ENCODE assay signal across 15 cellular contexts in the genomic region with DNA sequence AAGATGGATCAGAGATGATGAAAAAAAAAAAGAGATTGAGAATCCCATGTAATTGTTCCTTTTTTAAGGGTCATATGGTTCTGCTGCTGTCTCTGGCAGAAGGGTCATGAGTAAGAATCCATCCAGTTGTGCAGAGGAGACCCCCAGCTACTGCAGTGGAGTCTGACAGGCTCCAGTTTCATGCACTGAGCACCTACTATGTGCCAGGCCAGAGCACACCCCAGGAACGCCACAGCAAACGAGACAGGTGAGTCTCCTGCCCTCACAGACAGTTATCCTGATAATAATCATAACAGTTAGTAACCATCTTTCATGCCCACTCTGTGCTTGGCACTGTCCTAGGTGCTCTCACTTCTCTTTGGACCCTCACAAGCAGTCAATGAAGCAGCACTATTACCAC.
"Had no signal": no experiment of that assay in that cellular context is flagged by ENCODE, and none has a peak within 500 bp of the region (broad histone marks: within the 10 kb centered on the region; RNA-seq: fewer than 3 reads in every experiment).

No MANE protein-coding gene starts in this region.

- H3K9ac ChIP-seq: KMS-11 had no signal

- H3K27me3 ChIP-seq: Peyer's patch, SJCRH30 had no signal

- ATAC-seq: HepG2, Right ventricle myocardium inferior, SK-N-SH treated with all-trans-retinoic acid at 6 μM for 48 hours had no signal

- H3K4me3 ChIP-seq: PC-9, Peyer's patch, SJCRH30 had no signal

- H3K27ac ChIP-seq: KMS-11, PC-9, Peyer's patch, SJCRH30 had no signal

- H3K4me1 ChIP-seq: Peyer's patch had no signal

- H3K36me3 ChIP-seq: Peyer's patch, SJCRH30 had no signal

- DNase-seq: IMR-90; MV-4-11; NCI-H1048; NCI-H1436 treated with DMSO at 0.1 percent for 48 hours; NCI-H446 treated with DMSO at 0.1 percent for 48 hours; NCI-H526; NCI-H82; NK-92 treated with Interleukin-12 subunit alpha and Interleukin-12 subunit beta, amount 100 ng/mL, for 24 hours; PC-9; Peyer's patch; SJCRH30 had no signal

- FAIRE-seq: HepG2 had no signal

- H2AFZ ChIP-seq: PC-9 had no signal

- H3K9me3 ChIP-seq: Peyer's patch, SJCRH30 had no signal

- H3K4me2 ChIP-seq: KMS-11, PC-9 had no signal
